In genomic region chr1:224251741-224252146, GRCh38 we compare ENCODE assay signal across 24 cellular contexts.
DNase-seq lines count a peak whose midpoint lies in the region; ATAC-seq and TF ChIP-seq lines count a peak whose summit lies in the region.
"Had no signal": no experiment of that assay in that cellular context is flagged by ENCODE, and none has a peak within 500 bp of the region (broad histone marks: within the 10 kb centered on the region; RNA-seq: fewer than 3 reads in every experiment).

No MANE protein-coding gene starts in this region.

- CTCF ChIA-PET in activated CD8-positive, alpha-beta T cell treated with anti-CD3 and anti-CD28 coated beads, Interleukin-2, amount 10 ng/mL, durations not matched to agents 7 days and 5 days (lab: Charles Lee): no interaction called here

- no peaks in the 10 kb centered on the region for H3K79me2 ChIP-seq in mesendoderm (ENCODE audit: control insufficient read depth, insufficient read depth, low read length)

- H3K18ac ChIP-seq in mesendoderm (ENCODE audit: low read length): peak overlapping the region; percentile 13

- no peak overlapping the region for H2BK5ac ChIP-seq in mesendoderm (ENCODE audit: low read length)

- DNase-seq in left ventricle myocardium inferior: no peak
- no peak for DNase-seq in Right ventricle myocardium superior
- peak; percentile 81 for DNase-seq in mesendoderm
- DNase-seq in DMS114 treated with DMSO at 0.1 percent for 48 hours (lab: John Stamatoyannopoulos, UW; ENCODE audit: unreplicated experiment): no peak
- DNase-seq in activated CD8-positive, alpha-beta T cell treated with anti-CD3 and anti-CD28 coated beads, Interleukin-2, amount 10 ng/mL, durations not matched to agents 7 days and 5 days: no peak
- DNase-seq in esophagus squamous epithelium (lab: John Stamatoyannopoulos, UW): no peak
- DNase-seq: activated CD4-positive, alpha-beta memory T cell treated with anti-CD3 and anti-CD28 coated beads, Interleukin-2, amount 10 ng/mL, durations not matched to agents 7 days and 5 days; activated naive CD8-positive, alpha-beta T cell treated with anti-CD3 and anti-CD28 coated beads, Interleukin-2, amount 10 ng/mL, durations not matched to agents 7 days and 5 days; activated T-cell treated with anti-CD3 and anti-CD28 coated beads, Interleukin-2, amount 50 U/mL, for 48 hours; DMS53; Karpas-422; left ventricle myocardium superior; NCI-H1092; NCI-H2081; NCI-H446; occipital lobe; PC-3; right cardiac atrium; SIG-M5; T-helper 1 cell had no signal

- H2AK5ac ChIP-seq in mesendoderm (ENCODE audit: low read length): no peak overlapping the region

- H3K4me3 ChIP-seq in left ventricle myocardium inferior: no peak overlapping the region
- H3K4me3 ChIP-seq in mesendoderm (ENCODE audit: low read length): no peak overlapping the region
- H3K4me3 ChIP-seq in subcutaneous abdominal adipose tissue (ENCODE audit: low read depth in 1 of 5, low read length in 5 of 5): no peak overlapping the region
- no peak overlapping the region for H3K4me3 ChIP-seq in esophagus squamous epithelium

- no peaks in the 10 kb centered on the region for H3K4me1 Mint-ChIP-seq in activated T-helper 17 cell treated with anti-CD3 and anti-CD28 coated beads, Interleukin-2, amount 50 U/mL, for 72 hours
- H3K4me1 Mint-ChIP-seq in activated CD8-positive, alpha-beta T cell treated with anti-CD3 and anti-CD28 coated beads, Interleukin-2, amount 10 ng/mL, durations not matched to agents 7 days and 5 days (ENCODE audit: low read depth): peaks cover 2% of the 10 kb centered on the region

- H3K27ac ChIP-seq in left ventricle myocardium inferior (replicated peaks) (peak overlapping the region; percentile 62), mesendoderm (ENCODE audit: low read depth, low read length) (peak overlapping the region; percentile 11), subcutaneous abdominal adipose tissue (ENCODE audit: low read depth, low read length) (peak overlapping the region; percentile 47), esophagus squamous epithelium (no peak overlapping the region)
- H3K27ac ChIP-seq: C4-2B, VCaP had no signal

- H2BK15ac ChIP-seq in mesendoderm (replicated peaks; ENCODE audit: low read depth): no peak overlapping the region

- no peak overlapping the region for H3K4me3 Mint-ChIP-seq in activated T-helper 17 cell treated with anti-CD3 and anti-CD28 coated beads, Interleukin-2, amount 50 U/mL, for 72 hours
- no peak overlapping the region for H3K4me3 Mint-ChIP-seq in activated CD8-positive, alpha-beta T cell treated with anti-CD3 and anti-CD28 coated beads, Interleukin-2, amount 10 ng/mL, durations not matched to agents 7 days and 5 days
- H3K4me3 Mint-ChIP-seq: activated CD4-positive, alpha-beta memory T cell treated with anti-CD3 and anti-CD28 coated beads, Interleukin-2, amount 10 ng/mL, durations not matched to agents 7 days and 5 days; activated naive CD8-positive, alpha-beta T cell treated with anti-CD3 and anti-CD28 coated beads, Interleukin-2, amount 10 ng/mL, durations not matched to agents 7 days and 5 days had no signal

- TF ChIP-seq CTCF in left ventricle myocardium inferior (IDR thresholded peaks at IDR 0.05; ENCODE audit: borderline replicate concordance): no peak
- TF ChIP-seq CTCF in esophagus squamous epithelium (IDR thresholded peaks at IDR 0.05): no peak

- no peak for ATAC-seq in Right ventricle myocardium superior (ENCODE audit: poor library complexity)
- ATAC-seq in activated T-helper 17 cell treated with anti-CD3 and anti-CD28 coated beads, Interleukin-2, amount 50 U/mL, for 72 hours (replicated peaks): no peak
- ATAC-seq in activated CD8-positive, alpha-beta T cell treated with anti-CD3 and anti-CD28 coated beads, Interleukin-2, amount 10 ng/mL, durations not matched to agents 7 days and 5 days: no peak
- ATAC-seq: left ventricle myocardium superior, PC-3, right cardiac atrium had no signal

- H2BK120ac ChIP-seq in mesendoderm (ENCODE audit: low read depth, low read length): no peak overlapping the region

- no CpG with 5 or more reads among the region's 5 CpGs for WGBS in mesendoderm (ENCODE audit: extremely low coverage, insufficient coverage, low lambda C conversion rate)
- 61 to 82% methylated on average over 5 of the region's 5 CpGs for WGBS in esophagus squamous epithelium, 2 donors

- H3K36me3 ChIP-seq in left ventricle myocardium inferior: peaks cover 34% of the 10 kb centered on the region
- peaks cover 2% of the 10 kb centered on the region for H3K36me3 ChIP-seq in mesendoderm (ENCODE audit: control insufficient read depth, insufficient read depth, low read length)
- H3K36me3 ChIP-seq in subcutaneous abdominal adipose tissue (ENCODE audit: control insufficient read depth in 5 of 5, insufficient read depth in 5 of 5, low read length in 5 of 5): peaks cover 7 to 27% (median 21%) of the 10 kb centered on the region in 5 donors
- peaks cover 0 to 41% (median 0%) of the 10 kb centered on the region in 3 donors for H3K36me3 ChIP-seq in esophagus squamous epithelium

- no peaks in the 10 kb centered on the region for H3K9me3 Mint-ChIP-seq in activated T-helper 17 cell treated with anti-CD3 and anti-CD28 coated beads, Interleukin-2, amount 50 U/mL, for 72 hours
- H3K9me3 Mint-ChIP-seq in activated CD8-positive, alpha-beta T cell treated with anti-CD3 and anti-CD28 coated beads, Interleukin-2, amount 10 ng/mL, durations not matched to agents 7 days and 5 days (ENCODE audit: insufficient read depth): no peaks in the 10 kb centered on the region
- H3K9me3 Mint-ChIP-seq: activated CD4-positive, alpha-beta memory T cell treated with anti-CD3 and anti-CD28 coated beads, Interleukin-2, amount 10 ng/mL, durations not matched to agents 7 days and 5 days; activated naive CD8-positive, alpha-beta T cell treated with anti-CD3 and anti-CD28 coated beads, Interleukin-2, amount 10 ng/mL, durations not matched to agents 7 days and 5 days had no signal

- H3K9me3 ChIP-seq in left ventricle myocardium inferior (replicated peaks): no peaks in the 10 kb centered on the region
- no peaks in the 10 kb centered on the region for H3K9me3 ChIP-seq in subcutaneous abdominal adipose tissue (ENCODE audit: control insufficient read depth in 5 of 5, low read length in 5 of 5)
- H3K9me3 ChIP-seq in esophagus squamous epithelium: no peaks in the 10 kb centered on the region

- no peaks in the 10 kb centered on the region for H3K27me3 Mint-ChIP-seq in activated T-helper 17 cell treated with anti-CD3 and anti-CD28 coated beads, Interleukin-2, amount 50 U/mL, for 72 hours
- no peaks in the 10 kb centered on the region for H3K27me3 Mint-ChIP-seq in activated CD8-positive, alpha-beta T cell treated with anti-CD3 and anti-CD28 coated beads, Interleukin-2, amount 10 ng/mL, durations not matched to agents 7 days and 5 days (ENCODE audit: low read depth)
- H3K27me3 Mint-ChIP-seq: activated CD4-positive, alpha-beta memory T cell treated with anti-CD3 and anti-CD28 coated beads, Interleukin-2, amount 10 ng/mL, durations not matched to agents 7 days and 5 days; activated naive CD8-positive, alpha-beta T cell treated with anti-CD3 and anti-CD28 coated beads, Interleukin-2, amount 10 ng/mL, durations not matched to agents 7 days and 5 days had no signal

- H3K36me3 Mint-ChIP-seq in activated T-helper 17 cell treated with anti-CD3 and anti-CD28 coated beads, Interleukin-2, amount 50 U/mL, for 72 hours (ENCODE audit: low read depth): peaks cover 39% of the 10 kb centered on the region
- peaks cover 26% of the 10 kb centered on the region for H3K36me3 Mint-ChIP-seq in activated CD8-positive, alpha-beta T cell treated with anti-CD3 and anti-CD28 coated beads, Interleukin-2, amount 10 ng/mL, durations not matched to agents 7 days and 5 days (ENCODE audit: low read depth)

- no peaks in the 10 kb centered on the region for H3K79me1 ChIP-seq in mesendoderm (ENCODE audit: low read length)

- no peak overlapping the region for H3K23ac ChIP-seq in mesendoderm (ENCODE audit: low read length)

- H4K8ac ChIP-seq in mesendoderm (ENCODE audit: low read depth, low read length): no peak overlapping the region

- H3K4ac ChIP-seq in mesendoderm (ENCODE audit: low read depth, low read length): no peak overlapping the region

- no peak overlapping the region for H3K4me2 ChIP-seq in mesendoderm (ENCODE audit: low read length)

- no peaks in the 10 kb centered on the region for H3K27me3 ChIP-seq in left ventricle myocardium inferior (ENCODE audit: low read depth)
- H3K27me3 ChIP-seq in mesendoderm (ENCODE audit: insufficient read depth, low read length, poor library complexity): no peaks in the 10 kb centered on the region
- H3K27me3 ChIP-seq in subcutaneous abdominal adipose tissue (ENCODE audit: control insufficient read depth in 5 of 5, insufficient read depth in 4 of 5, low read length in 5 of 5): no peaks in the 10 kb centered on the region
- H3K27me3 ChIP-seq in esophagus squamous epithelium: no peaks in the 10 kb centered on the region

- no peak overlapping the region for H3K9ac ChIP-seq in mesendoderm (ENCODE audit: low read length)
- H3K9ac ChIP-seq in subcutaneous abdominal adipose tissue (ENCODE audit: low read length in 5 of 5): no peak overlapping the region

- no peak for TF ChIP-seq POLR2A in esophagus squamous epithelium (IDR thresholded peaks at IDR 0.05)

- POLR2A ChIA-PET in activated CD8-positive, alpha-beta T cell treated with anti-CD3 and anti-CD28 coated beads, Interleukin-2, amount 10 ng/mL, durations not matched to agents 7 days and 5 days (lab: Charles Lee): interaction anchor here (0.6 kb wide), 1 partner anchor 57 kb away, joined by 3 read pairs; no protein-coding TSS in a partner anchor

- H4K5ac ChIP-seq in mesendoderm (ENCODE audit: low read length): no peak overlapping the region

- H3K4me1 ChIP-seq in left ventricle myocardium inferior (peaks cover 9% of the 10 kb centered on the region), mesendoderm (ENCODE audit: control insufficient read depth, low read depth, low read length) (no peaks in the 10 kb centered on the region), subcutaneous abdominal adipose tissue (ENCODE audit: control insufficient read depth in 5 of 5, insufficient read depth in 5 of 5, low read length in 5 of 5) (peaks cover 0 to 15% (median 9%) of the 10 kb centered on the region in 5 donors), esophagus squamous epithelium (no peaks in the 10 kb centered on the region)

- peak overlapping the region; percentile 30 for H3K27ac Mint-ChIP-seq in activated T-helper 17 cell treated with anti-CD3 and anti-CD28 coated beads, Interleukin-2, amount 50 U/mL, for 72 hours
- no peak overlapping the region for H3K27ac Mint-ChIP-seq in activated CD8-positive, alpha-beta T cell treated with anti-CD3 and anti-CD28 coated beads, Interleukin-2, amount 10 ng/mL, durations not matched to agents 7 days and 5 days
- H3K27ac Mint-ChIP-seq: activated CD4-positive, alpha-beta memory T cell treated with anti-CD3 and anti-CD28 coated beads, Interleukin-2, amount 10 ng/mL, durations not matched to agents 7 days and 5 days had no signal

- no peak overlapping the region for H3K56ac ChIP-seq in mesendoderm (ENCODE audit: low read length)

- intact Hi-C loops in left ventricle myocardium inferior (cut with micrococcal nuclease): no loop called here
- intact Hi-C loops in Right ventricle myocardium superior (cut with DNase I): no loop called here
- intact Hi-C loops in esophagus squamous epithelium (cut with DNase I): no loop called here

Comparison
In these comparisons a context has a peak if more than half of its experiments do, and no peak if none do; other contexts are left out.
1. H3K27ac ChIP-seq: peak in left ventricle myocardium inferior (single experiment), mesendoderm (single experiment) and subcutaneous abdominal adipose tissue (single experiment); none in esophagus squamous epithelium (0 of 4).